Comparison of ENCODE assay signal across 23 cellular contexts in genomic region chr15:58958811-58959210, GRCh38.
"Had no signal": no experiment of that assay in that cellular context is flagged by ENCODE, and none has a peak within 500 bp of the region (broad histone marks: within the 10 kb centered on the region; RNA-seq: fewer than 3 reads in every experiment).

No MANE protein-coding gene starts in this region.

- H3K4me3 ChIP-seq: stomach, suprapubic skin, thoracic aorta, thyroid gland, tibial artery, tibial nerve, transverse colon, upper lobe of left lung, upper lobe of right lung, uterus, vagina had no signal

- H3K27ac ChIP-seq: stomach, suprapubic skin, thoracic aorta, thyroid gland, tibial artery, tibial nerve, transverse colon, upper lobe of left lung, upper lobe of right lung, uterus, vagina had no signal

- H3K36me3 ChIP-seq: stomach, suprapubic skin, thoracic aorta, thyroid gland, tibial artery, tibial nerve, transverse colon, upper lobe of left lung, upper lobe of right lung, uterus, vagina had no signal

- H3K27me3 ChIP-seq: stomach, suprapubic skin, thyroid gland, tibial artery, tibial nerve, transverse colon, upper lobe of left lung, upper lobe of right lung, uterus, vagina had no signal

- H3K9me3 ChIP-seq: stomach, suprapubic skin, thoracic aorta, thyroid gland, tibial artery, tibial nerve, transverse colon, upper lobe of left lung, upper lobe of right lung, uterus, vagina had no signal

- DNase-seq: stimulated activated CD4-positive, alpha-beta T cell treated with anti-CD3 and anti-CD28 coated beads, Interleukin-2, amount 100 ng/mL, for 48 hours; stimulated activated CD4-positive, alpha-beta T cell treated with anti-CD3 and anti-CD28 coated beads, Interleukin-4, amount 100 ng/mL, for 1 hour; stimulated activated CD4-positive, alpha-beta T cell treated with anti-CD3 and anti-CD28 coated beads, Interleukin-4, amount 100 ng/mL, for 24 hours; stimulated activated CD4-positive, alpha-beta T cell treated with anti-CD3 and anti-CD28 coated beads, Interleukin-4, amount 100 ng/mL, for 4 hours; stimulated activated CD8-positive, alpha-beta memory T cell treated with anti-CD3 and anti-CD28 coated beads, Interleukin-4, amount 100 ng/mL, for 48 hours; stimulated activated naive B cell treated with anti-CD40 and anti-IgM and Interleukin-4, amounts not matched to agents 10 μg/mL and 1 μg/mL and 100 μg/mL, for 72 hours; stimulated activated naive CD4-positive, alpha-beta T cell; stimulated activated naive CD4-positive, alpha-beta T cell treated with Interleukin-2 at 50 U/mL for 16 hours; stimulated activated naive CD8-positive, alpha-beta T cell treated with anti-CD3 and anti-CD28 coated beads, Interleukin-15, amount 100 ng/mL, for 72 hours; stimulated activated naive CD8-positive, alpha-beta T cell treated with anti-CD3 and anti-CD28 coated beads, Interleukin-15, Interleukin-2, amounts not matched to agents 100 U/mL and 50 U/mL, for 24 hours; stomach; substantia nigra; thyroid gland; tibial artery; transverse colon; trophoblast cell; upper lobe of left lung; upper lobe of right lung; uterus had no signal

- H3K4me1 ChIP-seq: suprapubic skin, thyroid gland, tibial artery, upper lobe of left lung, upper lobe of right lung, uterus, vagina had no signal
